ENCODE assay signal across 35 cellular contexts in the genomic region with DNA sequence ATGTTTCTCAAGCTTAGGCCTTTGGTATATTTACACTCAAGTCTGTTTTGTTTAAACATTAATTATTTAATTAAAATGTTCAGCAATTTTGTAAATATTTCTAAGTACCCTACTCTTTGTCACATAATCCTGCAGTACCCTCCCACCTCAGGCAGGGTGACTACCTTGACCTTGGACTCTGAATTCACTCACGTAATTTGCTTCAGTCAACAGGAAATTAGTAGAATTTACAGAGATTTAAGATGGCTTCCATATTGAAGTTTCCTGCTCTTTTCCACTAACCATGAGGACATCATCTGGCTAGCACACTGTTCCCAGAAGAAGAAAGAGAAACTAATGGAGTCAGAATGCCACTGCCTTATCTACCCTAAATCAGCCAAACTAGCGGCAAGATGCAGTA. TPM values are rescaled to one million over a fixed set of nuclear protein-coding genes. Genes with fewer than 3 reads are reported as not detected.
"Had no signal": no experiment of that assay in that cellular context is flagged by ENCODE, and none has a peak within 500 bp of the region (broad histone marks: within the 10 kb centered on the region; RNA-seq: fewer than 3 reads in every experiment).

No MANE protein-coding gene starts in this region.

- H3K9me3 Mint-ChIP-seq: activated T-helper 17 cell treated with anti-CD3 and anti-CD28 coated beads, Interleukin-2, amount 50 U/mL, for 72 hours had no signal

- DNase-seq: activated B cell treated with CpG ODN at 0.5 μM for 24 hours; activated CD4-positive, alpha-beta memory T cell treated with anti-CD3 and anti-CD28 coated beads for 36 hours; activated CD4-positive, alpha-beta T cell treated with anti-CD3 and anti-CD28 coated beads for 4 hours; activated CD4-positive, alpha-beta T cell treated with anti-CD3 and anti-CD28 coated beads, Interleukin-2, amount 10 ng/mL, durations not matched to agents 24 days and 14 days; activated CD4-positive, alpha-beta T cell treated with anti-CD3 and anti-CD28 coated beads, Interleukin-2, amount 50 U/mL, for 1 hour; activated CD4-positive, alpha-beta T cell treated with anti-CD3 and anti-CD28 coated beads, Interleukin-2, amount 50 U/mL, for 4 hours; activated CD4-positive, CD25-positive, alpha-beta regulatory T cell treated with anti-CD3 and anti-CD28 coated beads, Interleukin-2, amount 50 U/mL, for 72 hours; activated CD8-positive, alpha-beta memory T cell treated with anti-CD3 and anti-CD28 coated beads, Interleukin-2, amount 50 U/mL, for 4 hours; activated CD8-positive, alpha-beta T cell treated with anti-CD3 and anti-CD28 coated beads for 36 hours; activated effector memory CD4-positive, alpha-beta T cell treated with anti-CD3 and anti-CD28 coated beads, Interleukin-2, amount 50 U/mL, for 16 hours; activated gamma-delta T cell treated with Interleukin-2 at 50 U/mL for 16 hours; activated naive CD4-positive, alpha-beta T cell; activated naive CD4-positive, alpha-beta T cell treated with anti-CD3 and anti-CD28 coated beads for 36 hours; activated naive CD4-positive, alpha-beta T cell treated with anti-CD3 and anti-CD28 coated beads, Interleukin-2, amount 50 U/mL, for 16 hours; activated naive CD8-positive, alpha-beta T cell treated with anti-CD3 and anti-CD28 coated beads for 36 hours; activated T-cell treated with anti-CD3 and anti-CD28 coated beads for 4 hours; activated T-cell treated with anti-CD3 and anti-CD28 coated beads, Interleukin-2, amount 50 U/mL, for 1 hour; activated T-cell treated with anti-CD3 and anti-CD28 coated beads, Interleukin-2, amount 50 U/mL, for 4 hours; activated T-cell treated with anti-CD3 and anti-CD28 coated beads, Interleukin-2, amount 50 U/mL, for 72 hours; adrenal gland; amniotic stem cell; aorta; body of pancreas; brain microvascular endothelial cell; central memory CD4-positive, alpha-beta T cell; T-helper 1 cell; T-helper 2 cell; T-helper 9 cell had no signal

- H3K27ac Mint-ChIP-seq: activated B cell treated with CpG ODN at 0.5 μM for 24 hours; activated CD4-positive, alpha-beta memory T cell treated with anti-CD3 and anti-CD28 coated beads for 36 hours; activated CD4-positive, alpha-beta T cell treated with anti-CD3 and anti-CD28 coated beads, Interleukin-2, amount 10 ng/mL, durations not matched to agents 24 days and 14 days; activated CD8-positive, alpha-beta T cell treated with anti-CD3 and anti-CD28 coated beads for 36 hours; activated naive CD4-positive, alpha-beta T cell treated with anti-CD3 and anti-CD28 coated beads for 36 hours; activated naive CD4-positive, alpha-beta T cell treated with anti-CD3 and anti-CD28 coated beads, Interleukin-2, amount 50 U/mL, for 72 hours; activated naive CD8-positive, alpha-beta T cell treated with anti-CD3 and anti-CD28 coated beads for 36 hours; activated T-cell treated with anti-CD3 and anti-CD28 coated beads, Interleukin-2, amount 50 U/mL, for 72 hours; activated T-helper 1 cell treated with anti-CD3 and anti-CD28 coated beads, Interleukin-12 subunit alpha, Interleukin-12 subunit beta, Interleukin-2, Interleukin-4 antibody, amounts not matched to agents 30 ng/mL and 10 ng/mL and 1 ng/mL, durations not matched to agents 14 hours and 24 hours and 36 hours; activated T-helper 17 cell treated with anti-CD3 and anti-CD28 coated beads, Interleukin-2, amount 50 U/mL, for 72 hours; T-helper 1 cell treated with Interleukin-12 subunit alpha and Interleukin-12 subunit beta and Interleukin-4 antibody, amounts not matched to agents 30 μg/mL and 1 μg/mL, for 36 hours; T-helper 2 cell treated with Interferon-gamma antibody and Interleukin-4, amounts not matched to agents 5 μg/mL and 100 μg/mL, for 36 hours had no signal

- H3K36me3 ChIP-seq: adrenal gland, brain microvascular endothelial cell, breast epithelium had no signal

- H3K4me1 ChIP-seq: adrenal gland, body of pancreas, breast epithelium had no signal

- H3K4me3 Mint-ChIP-seq: activated B cell treated with CpG ODN at 0.5 μM for 24 hours; activated CD4-positive, alpha-beta memory T cell treated with anti-CD3 and anti-CD28 coated beads for 36 hours; activated CD4-positive, alpha-beta T cell treated with anti-CD3 and anti-CD28 coated beads, Interleukin-2, amount 10 ng/mL, durations not matched to agents 24 days and 14 days; activated CD8-positive, alpha-beta T cell treated with anti-CD3 and anti-CD28 coated beads for 36 hours; activated naive CD4-positive, alpha-beta T cell treated with anti-CD3 and anti-CD28 coated beads for 36 hours; activated naive CD8-positive, alpha-beta T cell treated with anti-CD3 and anti-CD28 coated beads for 36 hours; activated T-cell treated with anti-CD3 and anti-CD28 coated beads, Interleukin-2, amount 50 U/mL, for 4 hours; activated T-cell treated with anti-CD3 and anti-CD28 coated beads, Interleukin-2, amount 50 U/mL, for 72 hours; activated T-helper 1 cell treated with anti-CD3 and anti-CD28 coated beads, Interleukin-12 subunit alpha, Interleukin-12 subunit beta, Interleukin-2, Interleukin-4 antibody, amounts not matched to agents 30 ng/mL and 10 ng/mL and 1 ng/mL, durations not matched to agents 14 hours and 24 hours and 36 hours; activated T-helper 17 cell treated with anti-CD3 and anti-CD28 coated beads, Interleukin-2, amount 50 U/mL, for 72 hours; T-helper 1 cell treated with Interleukin-12 subunit alpha and Interleukin-12 subunit beta and Interleukin-4 antibody, amounts not matched to agents 30 μg/mL and 1 μg/mL, for 36 hours; T-helper 2 cell treated with Interferon-gamma antibody and Interleukin-4, amounts not matched to agents 5 μg/mL and 100 μg/mL, for 36 hours had no signal

- H3K27me3 ChIP-seq: adrenal gland, body of pancreas, brain microvascular endothelial cell, breast epithelium had no signal

- H3K9me3 ChIP-seq: adrenal gland, body of pancreas, breast epithelium had no signal

- ATAC-seq: activated CD8-positive, alpha-beta T cell treated with anti-CD3 and anti-CD28 coated beads for 36 hours; activated naive CD4-positive, alpha-beta T cell treated with anti-CD3 and anti-CD28 coated beads, Interleukin-2, amount 50 U/mL, for 72 hours; activated T-cell treated with anti-CD3 and anti-CD28 coated beads, Interleukin-2, amount 50 U/mL, for 4 hours; activated T-cell treated with anti-CD3 and anti-CD28 coated beads, Interleukin-2, amount 50 U/mL, for 72 hours; activated T-helper 17 cell treated with anti-CD3 and anti-CD28 coated beads, Interleukin-2, amount 50 U/mL, for 72 hours; body of pancreas had no signal

- H3K4me3 ChIP-seq: adrenal gland, body of pancreas, breast epithelium had no signal

- H3K4me1 Mint-ChIP-seq: activated B cell treated with CpG ODN at 0.5 μM for 24 hours; activated T-helper 17 cell treated with anti-CD3 and anti-CD28 coated beads, Interleukin-2, amount 50 U/mL, for 72 hours had no signal

- H3K27me3 Mint-ChIP-seq: activated B cell treated with CpG ODN at 0.5 μM for 24 hours; activated CD4-positive, alpha-beta memory T cell treated with anti-CD3 and anti-CD28 coated beads for 36 hours; activated CD4-positive, alpha-beta T cell treated with anti-CD3 and anti-CD28 coated beads, Interleukin-2, amount 10 ng/mL, durations not matched to agents 24 days and 14 days; activated CD8-positive, alpha-beta T cell treated with anti-CD3 and anti-CD28 coated beads for 36 hours; activated naive CD8-positive, alpha-beta T cell treated with anti-CD3 and anti-CD28 coated beads for 36 hours; activated T-helper 17 cell treated with anti-CD3 and anti-CD28 coated beads, Interleukin-2, amount 50 U/mL, for 72 hours had no signal

- H3K27ac ChIP-seq: adrenal gland, body of pancreas, brain microvascular endothelial cell, breast epithelium, VCaP had no signal

RNA-seq across cellular contexts. Expression of gene TAS2R50, which starts 36.7 kb away (rescaled TPM):
- total RNA-seq: activated CD4-positive, alpha-beta memory T cell treated with anti-CD3 and anti-CD28 coated beads for 36 hours had no signal
- polyA plus RNA-seq: adrenal gland, aorta had no signal

RNA-seq across cellular contexts. Expression of gene TAS2R46, which starts 38.7 kb away (rescaled TPM):
- polyA plus RNA-seq: aorta had no signal
